In the genomic region with DNA sequence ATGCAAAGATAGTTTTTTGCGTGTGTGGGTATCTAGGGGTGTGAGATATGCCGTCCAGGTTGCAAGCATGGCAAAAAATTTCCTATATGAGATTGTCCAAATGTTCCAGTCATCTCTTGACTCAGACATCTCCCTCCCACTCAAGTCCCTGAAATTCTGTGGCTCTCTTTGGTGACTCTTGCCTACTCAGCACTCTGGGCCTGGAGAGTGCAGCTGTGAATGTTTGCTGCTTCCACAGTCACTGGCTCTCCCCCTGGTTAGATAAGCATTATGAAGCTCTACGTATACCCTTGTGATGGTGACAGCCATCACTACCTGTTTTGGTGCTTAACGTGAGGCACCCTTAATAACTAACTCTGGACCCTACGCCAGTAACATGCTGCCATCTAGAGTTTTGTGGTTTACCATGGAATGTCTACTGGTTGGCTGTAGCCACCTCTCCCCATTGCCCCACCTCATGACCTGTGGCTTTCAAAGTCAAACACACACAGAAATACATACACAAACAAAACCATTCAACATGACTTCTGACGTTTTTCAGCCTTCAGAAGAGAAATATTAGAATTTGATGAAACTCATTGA, we compare ENCODE assay signal across 9 cellular contexts.
A peak's percentile ranks its signal among the peaks of the same experiment; 100 is the strongest.
DNase-seq lines count a peak whose midpoint lies in the region; TF ChIP-seq lines count a peak whose summit lies in the region.
"Had no signal": no experiment of that assay in that cellular context is flagged by ENCODE, and none has a peak within 500 bp of the region (broad histone marks: within the 10 kb centered on the region; RNA-seq: fewer than 3 reads in every experiment).

No MANE protein-coding gene starts in this region.

- H3K9me3 ChIP-seq in HEK293 (ENCODE audit: control insufficient read depth, insufficient read depth, low read depth, low read length) (no peaks in the 10 kb centered on the region), stomach (no peaks in the 10 kb centered on the region)

- H3K27ac ChIP-seq in HEK293 (ENCODE audit: extremely low read depth, low read depth, low read length) (no peak overlapping the region), stomach (no peak overlapping the region)

- H3K4me1 ChIP-seq in HEK293 (ENCODE audit: control insufficient read depth, insufficient read depth, low read length) (peaks cover 6% of the 10 kb centered on the region), stomach (peaks cover 0 to 7% (median 0%) of the 10 kb centered on the region in 4 donors)

- TF ChIP-seq POLR2A in stomach (IDR thresholded peaks at IDR 0.05), result no peak

- CTCF ChIA-PET in HEK293 (lab: Yijun Ruan, JAX), result interaction anchor here (0.6 to 1.6 kb wide), 12 partner anchors 12 to 777 kb away, joined by 3 to 6 read pairs (median 4); no protein-coding TSS in a partner anchor

- intact Hi-C loops in stomach (cut with DNase I; ENCODE audit: low total_unique reads), result no loop called here
- intact Hi-C loops in head of caudate nucleus (cut with DNase I), result no loop called here

- DNase-seq in DMS 273 (lab: John Stamatoyannopoulos, UW; ENCODE audit: unreplicated experiment) (peak; percentile 31), DMS 273 treated with DMSO at 0.1 percent for 48 hours (lab: John Stamatoyannopoulos, UW) (no peak), NCI-H1417 (lab: John Stamatoyannopoulos, UW) (peak; percentile 29 to 73 (median 43)), iPS-NIHi7 (ENCODE audit: extremely low spot score) (peak; percentile 65), stomach (no peak), head of caudate nucleus (no peak)
- no peak for DNase-seq in activated CD4-positive, alpha-beta T cell treated with anti-CD3 and anti-CD28 coated beads, Interleukin-2, amount 50 U/mL, for 1 hour
- DNase-seq: T-cell had no signal

- TF ChIP-seq CTCF in HEK293 (tag by site-specific recombination; IDR thresholded peaks at IDR 0.05), result peak; percentile 65
- peak in 1 of 7 experiments; percentile 7 for TF ChIP-seq CTCF in stomach (IDR thresholded peaks at IDR 0.05)

- no peaks in the 10 kb centered on the region for H3K36me3 ChIP-seq in HEK293 (ENCODE audit: control insufficient read depth in 2 of 2, insufficient read depth in 1 of 2, low read length in 2 of 2)
- H3K36me3 ChIP-seq in stomach, result no peaks in the 10 kb centered on the region

- no peak for TF ChIP-seq EP300 in stomach (IDR thresholded peaks at IDR 0.05)

- POLR2A ChIA-PET in HEK293 (lab: Yijun Ruan, JAX), result interaction anchor here (1.4 kb wide), 1 partner anchor 622 kb away, joined by 8 read pairs; the partner anchor contains the start of gene CITED2

- no peak overlapping the region for H3K4me3 ChIP-seq in HEK293 (ENCODE audit: low read depth, low read length)
- H3K4me3 ChIP-seq in stomach, result no peak overlapping the region

- H3K27me3 ChIP-seq in stomach, result no peaks in the 10 kb centered on the region

- WGBS in stomach, 5 donors, result 67 to 79% (median 71%) methylated on average over 6 of the region's 6 CpGs

TF ChIP-seq in HEK293, 187 proteins besides CTCF, POLR2A, EP300 and RAD21:
- TF ChIP-seq ZNF544 (tag by site-specific recombination; IDR thresholded peaks at IDR 0.05) (no peak), YY2 (tag by site-specific recombination; IDR thresholded peaks at IDR 0.05) (no peak), SCRT2 (tag by site-specific recombination; IDR thresholded peaks at IDR 0.05) (peak; percentile 70), ZNF654 (tag by site-specific recombination; IDR thresholded peaks at IDR 0.05; ENCODE audit: low read depth) (peak; percentile 57)

Comparison
In these comparisons a context has a peak if more than half of its experiments do, and no peak if none do; other contexts are left out.
1. DNase-seq: peak in DMS 273 (single experiment), NCI-H1417 (3 of 3) and iPS-NIHi7 (single experiment); none in DMS 273 treated with DMSO at 0.1 percent for 48 hours (single experiment), stomach (single experiment), head of caudate nucleus (0 of 42) and activated CD4-positive, alpha-beta T cell treated with anti-CD3 and anti-CD28 coated beads, Interleukin-2, amount 50 U/mL, for 1 hour (single experiment).